8 cellular contexts compared by ENCODE assay signal in the genomic region with DNA sequence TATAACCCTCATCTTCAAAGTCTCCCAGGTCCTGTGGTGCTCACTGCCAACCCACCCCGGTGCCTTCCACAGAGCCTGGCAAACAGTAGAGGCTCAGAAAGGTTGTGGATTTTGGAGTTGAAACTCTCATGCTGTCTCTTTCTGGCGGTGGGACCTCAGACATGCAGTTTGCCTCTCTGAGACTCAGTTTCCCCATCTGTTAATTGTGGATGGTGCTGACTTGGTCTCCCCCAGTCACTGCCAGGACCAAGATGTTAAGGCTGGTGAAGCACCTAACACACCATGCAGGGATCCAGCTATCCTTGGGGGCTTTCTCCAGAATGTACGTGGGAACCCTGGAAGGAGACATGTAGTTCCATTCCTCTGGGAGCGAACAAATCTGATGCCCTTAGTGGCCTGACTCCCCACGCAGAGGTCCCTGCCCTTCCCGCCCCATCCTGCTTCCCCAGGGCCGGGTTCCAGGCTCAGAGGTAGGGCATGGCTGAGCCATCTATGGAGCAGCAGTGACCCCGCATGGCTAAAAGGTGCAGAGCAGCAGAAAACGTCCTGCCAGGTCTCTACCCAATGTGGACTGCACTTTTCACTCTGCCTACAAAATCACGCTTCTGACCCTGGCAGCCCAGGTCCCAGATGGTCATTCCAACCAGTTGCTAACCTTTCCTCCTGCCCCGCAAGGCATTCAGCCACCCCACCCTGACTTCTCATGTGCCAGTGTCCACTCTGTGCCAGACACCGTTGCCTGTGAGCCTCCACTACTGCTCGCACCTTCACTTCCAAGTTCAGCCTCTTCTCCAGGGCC.
DNase-seq lines count a peak whose midpoint lies in the region; ATAC-seq, FAIRE-seq and TF ChIP-seq lines count a peak whose summit lies in the region.

No MANE protein-coding gene starts in this region.

- DNase-seq in EH (ENCODE audit: low read depth) = peak; percentile 61
- peak; percentile 88 for DNase-seq in H54 (ENCODE audit: insufficient read length, low spot score)
- peak; percentile 16 for DNase-seq in NCI-H1092 treated with DMSO at 0.1 percent for 48 hours (lab: John Stamatoyannopoulos, UW)
- peak in 4 of 5 experiments; percentile 33 to 63 (median 48) for DNase-seq in T-helper 2 cell
- peak in 49 of 58 donors; percentile 7 to 71 (median 36) for DNase-seq in anterior cingulate cortex (lab: John Stamatoyannopoulos, UW)
- DNase-seq in hippocampal formation (lab: John Stamatoyannopoulos, UW) = peak; percentile 41 to 47
- DNase-seq in stimulated activated CD4-positive, alpha-beta T cell treated with anti-CD3 and anti-CD28 coated beads, Interleukin-12 subunit alpha, Interleukin-12 subunit beta, amount 100 ng/mL, for 4 hours = peak; percentile 68

- FAIRE-seq in H54 (lab: Jason Lieb, UNC) = peak; percentile 38

- no peak for ATAC-seq in GM21367 (IDR thresholded peaks at IDR 0.05; ENCODE audit: unreplicated experiment)

- TF ChIP-seq POLR2A in H54 (IDR thresholded peaks at IDR 0.05; ENCODE audit: low read depth, low read length) = no peak

Comparison
In these comparisons a context has a peak if more than half of its experiments do, and no peak if none do; other contexts are left out.
1. DNase-seq: peak in every context shown above with its lines; median percentile 88 in H54; 68 in stimulated activated CD4-positive, alpha-beta T cell treated with anti-CD3 and anti-CD28 coated beads, Interleukin-12 subunit alpha, Interleukin-12 subunit beta, amount 100 ng/mL, for 4 hours; 61 in EH; 48 in T-helper 2 cell; 44 in hippocampal formation; 36 in anterior cingulate cortex; 16 in NCI-H1092 treated with DMSO at 0.1 percent for 48 hours.